In genomic region chr16:85002643-85003042, GRCh38 we compare ENCODE assay signal across 9 cellular contexts. TPM values are rescaled to one million over a fixed set of nuclear protein-coding genes. Genes with fewer than 3 reads are reported as not detected.
DNase-seq lines count a peak whose midpoint lies in the region; ATAC-seq and TF ChIP-seq lines count a peak whose summit lies in the region.
"Had no signal": no experiment of that assay in that cellular context is flagged by ENCODE, and none has a peak within 500 bp of the region (broad histone marks: within the 10 kb centered on the region; RNA-seq: fewer than 3 reads in every experiment).

No MANE protein-coding gene starts in this region.

- peak overlapping the region; percentile 61 for H3K27ac Mint-ChIP-seq in T-helper 1 cell treated with Interleukin-12 subunit alpha and Interleukin-12 subunit beta and Interleukin-4 antibody, amounts not matched to agents 30 μg/mL and 1 μg/mL, for 36 hours
- peak overlapping the region; percentile 36 for H3K27ac Mint-ChIP-seq in memory B cell

- no peaks in the 10 kb centered on the region for H3K9me3 Mint-ChIP-seq in T-helper 1 cell treated with Interleukin-12 subunit alpha and Interleukin-12 subunit beta and Interleukin-4 antibody, amounts not matched to agents 30 μg/mL and 1 μg/mL, for 36 hours
- H3K9me3 Mint-ChIP-seq in memory B cell = no peaks in the 10 kb centered on the region

- no peak overlapping the region for H3K4me3 ChIP-seq in body of pancreas
- no peak overlapping the region for H3K4me3 ChIP-seq in thoracic aorta

- H3K36me3 ChIP-seq in body of pancreas (replicated peaks in 1 of 2; ENCODE audit: insufficient read depth in 1 of 2, low read depth in 2 of 2) (no peaks in the 10 kb centered on the region), thoracic aorta (no peaks in the 10 kb centered on the region)

- WGBS in body of pancreas, 2 donors = 64 to 76% methylated on average over 12 of the region's 12 CpGs

- TF ChIP-seq CTCF in body of pancreas (IDR thresholded peaks at IDR 0.05) (no peak), thoracic aorta (IDR thresholded peaks at IDR 0.05) (no peak)

- H3K27me3 Mint-ChIP-seq in T-helper 1 cell treated with Interleukin-12 subunit alpha and Interleukin-12 subunit beta and Interleukin-4 antibody, amounts not matched to agents 30 μg/mL and 1 μg/mL, for 36 hours (ENCODE audit: low read depth) = no peaks in the 10 kb centered on the region
- no peaks in the 10 kb centered on the region for H3K27me3 Mint-ChIP-seq in memory B cell

- intact Hi-C loops in body of pancreas (cut with DNase I) = no loop called here

- H3K27ac ChIP-seq in body of pancreas (peak overlapping the region; percentile 69 to 84 (median 76)), thoracic aorta (peak overlapping the region; percentile 91 to 97)

- DNase-seq in T-helper 1 cell = no peak
- peak in 1 of 4 donors; percentile 55 for DNase-seq in body of pancreas
- no peak for DNase-seq in memory B cell (ENCODE audit: low spot score in 2 of 2)
- no peak for DNase-seq in thoracic aorta (ENCODE audit: low spot score)
- DNase-seq in HK-2 (ENCODE audit: unreplicated experiment) = no peak
- DNase-seq: stimulated activated CD4-positive, alpha-beta T cell treated with anti-CD3 and anti-CD28 coated beads, Interleukin-2, amount 100 ng/mL, for 48 hours had no signal

- H3K9me3 ChIP-seq in body of pancreas = no peaks in the 10 kb centered on the region
- no peaks in the 10 kb centered on the region for H3K9me3 ChIP-seq in thoracic aorta

- H3K4me1 Mint-ChIP-seq in T-helper 1 cell treated with Interleukin-12 subunit alpha and Interleukin-12 subunit beta and Interleukin-4 antibody, amounts not matched to agents 30 μg/mL and 1 μg/mL, for 36 hours (ENCODE audit: low read depth) = peaks cover 39% of the 10 kb centered on the region
- peaks cover 42% of the 10 kb centered on the region for H3K4me1 Mint-ChIP-seq in memory B cell

- peak overlapping the region; percentile 2 for H3K4me3 Mint-ChIP-seq in T-helper 1 cell treated with Interleukin-12 subunit alpha and Interleukin-12 subunit beta and Interleukin-4 antibody, amounts not matched to agents 30 μg/mL and 1 μg/mL, for 36 hours
- peak overlapping the region; percentile 57 for H3K4me3 Mint-ChIP-seq in memory B cell

- H3K4me1 ChIP-seq in body of pancreas = peaks cover 89% of the 10 kb centered on the region
- H3K4me1 ChIP-seq in thoracic aorta (ENCODE audit: control insufficient read depth in 1 of 2, low read depth in 2 of 2) = peaks cover 62 to 95% of the 10 kb centered on the region in 2 donors

- ATAC-seq in body of pancreas (no peak), memory B cell (ENCODE audit: low read depth) (peak; percentile 71), thoracic aorta (ENCODE audit: insufficient number of reproducible peaks, low FRiP score, low read depth) (no peak), GM19463 (IDR thresholded peaks at IDR 0.05; ENCODE audit: unreplicated experiment) (no peak), HG03565 (IDR thresholded peaks at IDR 0.05; ENCODE audit: unreplicated experiment) (no peak)

- peaks cover 15% of the 10 kb centered on the region for H3K36me3 Mint-ChIP-seq in T-helper 1 cell treated with Interleukin-12 subunit alpha and Interleukin-12 subunit beta and Interleukin-4 antibody, amounts not matched to agents 30 μg/mL and 1 μg/mL, for 36 hours (ENCODE audit: low read depth)
- peaks cover 16% of the 10 kb centered on the region for H3K36me3 Mint-ChIP-seq in memory B cell

- no peak for TF ChIP-seq POLR2A in body of pancreas (IDR thresholded peaks at IDR 0.05)

- no peaks in the 10 kb centered on the region for H3K27me3 ChIP-seq in body of pancreas
- no peaks in the 10 kb centered on the region for H3K27me3 ChIP-seq in thoracic aorta (replicated peaks; ENCODE audit: insufficient read depth)

RNA-seq across cellular contexts. Expression of gene ZDHHC7, which starts 8.7 kb away (rescaled TPM):
- total RNA-seq in body of pancreas = 10 to 100 TPM; 17.5 to 39.2 TPM
- 10 to 100 TPM; 63.7 to 80.8 TPM for total RNA-seq in thoracic aorta

RNA-seq across cellular contexts. Expression of gene KIAA0513, which starts 25.0 kb away (rescaled TPM):
- total RNA-seq in body of pancreas (10 to 100 TPM; 23.1 to 71.9 TPM), thoracic aorta (10 to 100 TPM; 13.4 to 50.1 TPM)
